Comparison of ENCODE assay signal across 29 cellular contexts in the genomic region with DNA sequence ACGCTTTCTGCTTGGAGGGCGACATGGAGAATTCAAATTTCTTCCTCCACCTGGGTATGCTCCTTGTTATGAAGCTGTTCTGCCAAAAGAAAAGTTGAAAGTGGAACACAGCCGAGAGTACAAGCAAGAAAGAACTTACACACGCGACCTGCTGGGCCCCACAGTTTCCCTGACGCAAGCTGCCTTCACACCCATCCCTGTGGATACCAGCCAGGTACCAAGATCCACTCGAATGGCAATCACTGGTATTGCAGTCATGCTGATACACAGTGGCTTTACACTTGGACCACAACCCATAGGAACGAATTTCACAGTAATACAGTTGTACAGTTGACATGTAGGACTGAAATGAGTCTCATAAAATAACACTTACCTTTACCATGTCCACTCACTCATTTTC.
"Had no signal": no experiment of that assay in that cellular context is flagged by ENCODE, and none has a peak within 500 bp of the region (broad histone marks: within the 10 kb centered on the region; RNA-seq: fewer than 3 reads in every experiment).

No MANE protein-coding gene starts in this region.

- H3K9me3 ChIP-seq: esophagus muscularis mucosa, gastrocnemius medialis had no signal

- H3K4me3 Mint-ChIP-seq: activated CD4-positive, alpha-beta T cell treated with anti-CD3 and anti-CD28 coated beads, Interleukin-2, amount 10 ng/mL, durations not matched to agents 7 days and 5 days; activated CD8-positive, alpha-beta T cell treated with anti-CD3 and anti-CD28 coated beads for 36 hours; activated naive CD8-positive, alpha-beta T cell; activated T-cell treated with anti-CD3 and anti-CD28 coated beads, Interleukin-2, amount 50 U/mL, for 4 hours; activated T-helper 17 cell treated with anti-CD3 and anti-CD28 coated beads, Interleukin-2, amount 50 U/mL, for 72 hours; central memory CD8-positive, alpha-beta T cell; effector memory CD8-positive, alpha-beta T cell; WTC11 had no signal

- H3K36me3 ChIP-seq: brain microvascular endothelial cell, gastrocnemius medialis had no signal

- H3K27ac ChIP-seq: brain microvascular endothelial cell, coronary artery, esophagus muscularis mucosa, foreskin keratinocyte, gastrocnemius medialis, VCaP had no signal

- H3K4me1 Mint-ChIP-seq: activated T-helper 17 cell treated with anti-CD3 and anti-CD28 coated beads, Interleukin-2, amount 50 U/mL, for 72 hours; WTC11 had no signal

- H3K4me3 ChIP-seq: coronary artery, esophagus muscularis mucosa, gastrocnemius medialis had no signal

- ATAC-seq: activated CD8-positive, alpha-beta T cell treated with anti-CD3 and anti-CD28 coated beads for 36 hours; activated T-cell treated with anti-CD3 and anti-CD28 coated beads, Interleukin-2, amount 50 U/mL, for 4 hours; activated T-helper 17 cell treated with anti-CD3 and anti-CD28 coated beads, Interleukin-2, amount 50 U/mL, for 72 hours; effector memory CD8-positive, alpha-beta T cell; foreskin keratinocyte; gastrocnemius medialis; WTC11 had no signal

- DNase-seq: activated CD4-positive, alpha-beta T cell treated with anti-CD3 and anti-CD28 coated beads for 1 hour; activated CD4-positive, alpha-beta T cell treated with anti-CD3 and anti-CD28 coated beads for 4 hours; activated CD4-positive, alpha-beta T cell treated with anti-CD3 and anti-CD28 coated beads, Interleukin-2, amount 10 ng/mL, durations not matched to agents 7 days and 5 days; activated CD4-positive, alpha-beta T cell treated with anti-CD3 and anti-CD28 coated beads, Interleukin-2, amount 50 U/mL, for 4 hours; activated CD8-positive, alpha-beta memory T cell treated with anti-CD3 and anti-CD28 coated beads for 24 hours; activated CD8-positive, alpha-beta T cell treated with anti-CD3 and anti-CD28 coated beads for 36 hours; activated effector memory CD4-positive, alpha-beta T cell treated with Interleukin-2 at 50 U/mL for 16 hours; activated gamma-delta T cell treated with Interleukin-2 at 50 U/mL for 16 hours; activated naive CD4-positive, alpha-beta T cell treated with anti-CD3 and anti-CD28 coated beads, Interleukin-2, amount 50 U/mL, for 16 hours; activated naive CD4-positive, alpha-beta T cell treated with Interleukin-2 at 50 U/mL for 16 hours; activated T-cell treated with anti-CD3 and anti-CD28 coated beads, Interleukin-2, amount 50 U/mL, for 4 hours; amniotic stem cell; anterior cingulate cortex; brain microvascular endothelial cell; dermis blood vessel endothelial cell; effector CD4-positive, alpha-beta T cell; effector memory CD8-positive, alpha-beta T cell; erythroblast; foreskin keratinocyte; gastrocnemius medialis; glutamatergic neuron; T-helper 2 cell had no signal

- H3K36me3 Mint-ChIP-seq: activated naive CD8-positive, alpha-beta T cell had no signal

- H3K4me1 ChIP-seq: foreskin keratinocyte, gastrocnemius medialis had no signal

- H3K27me3 ChIP-seq: brain microvascular endothelial cell, esophagus muscularis mucosa, foreskin keratinocyte, gastrocnemius medialis had no signal

- H3K9me3 Mint-ChIP-seq: activated CD4-positive, alpha-beta T cell treated with anti-CD3 and anti-CD28 coated beads, Interleukin-2, amount 10 ng/mL, durations not matched to agents 7 days and 5 days; activated CD8-positive, alpha-beta T cell treated with anti-CD3 and anti-CD28 coated beads for 36 hours; activated T-cell treated with anti-CD3 and anti-CD28 coated beads, Interleukin-2, amount 50 U/mL, for 4 hours; activated T-helper 17 cell treated with anti-CD3 and anti-CD28 coated beads, Interleukin-2, amount 50 U/mL, for 72 hours; central memory CD8-positive, alpha-beta T cell; effector memory CD8-positive, alpha-beta T cell; WTC11 had no signal

- H3K27me3 Mint-ChIP-seq: activated naive CD8-positive, alpha-beta T cell; effector memory CD8-positive, alpha-beta T cell had no signal

- H3K27ac Mint-ChIP-seq: activated CD4-positive, alpha-beta T cell treated with anti-CD3 and anti-CD28 coated beads, Interleukin-2, amount 10 ng/mL, durations not matched to agents 7 days and 5 days; activated CD8-positive, alpha-beta T cell treated with anti-CD3 and anti-CD28 coated beads for 36 hours; activated naive CD8-positive, alpha-beta T cell; activated T-helper 17 cell treated with anti-CD3 and anti-CD28 coated beads, Interleukin-2, amount 50 U/mL, for 72 hours; effector memory CD8-positive, alpha-beta T cell; WTC11 had no signal
